8 cellular contexts compared by ENCODE assay signal in genomic region chr2:85769236-85769986, GRCh38. TPM values are rescaled to one million over a fixed set of nuclear protein-coding genes. Genes with fewer than 3 reads are reported as not detected.
DNase-seq lines count a peak whose midpoint lies in the region; ATAC-seq, FAIRE-seq and TF ChIP-seq lines count a peak whose summit lies in the region.

No MANE protein-coding gene starts in this region.

- intact Hi-C loops in PC-3 (cut with micrococcal nuclease) = no loop called here

- H3K36me3 ChIP-seq in PC-3 (ENCODE audit: low read depth, low read length) = no peaks in the 10 kb centered on the region
- H3K36me3 ChIP-seq in gastroesophageal sphincter = peaks cover 0 to 44% of the 10 kb centered on the region in 2 donors

- no peak overlapping the region for H3K9ac ChIP-seq in PC-3 (ENCODE audit: low read length)

- peak overlapping the region; percentile 82 to 88; a peak in 5 of 6 replicates for H3K27ac ChIP-seq in A549
- no peak overlapping the region for H3K27ac ChIP-seq in PC-3 (ENCODE audit: low read length)
- H3K27ac ChIP-seq in gastroesophageal sphincter = peak overlapping the region in 3 of 4 donors; percentile 85 to 90 (median 88)

- no peak for TF ChIP-seq POLR2A in A549 (IDR thresholded peaks at IDR 0.05; ENCODE audit: low read length)
- no peak for TF ChIP-seq POLR2A in gastroesophageal sphincter (IDR thresholded peaks at IDR 0.05)

- H3K9me2 ChIP-seq in PC-3 (replicated peaks; ENCODE audit: low read length) = no peaks in the 10 kb centered on the region

- H3K4me2 ChIP-seq in A549 (peak overlapping the region; percentile 48), PC-3 (ENCODE audit: low read length) (no peak overlapping the region)

- TF ChIP-seq RAD21 in A549 (conservative IDR thresholded peaks at IDR 0.05 in 1 of 2, IDR thresholded peaks at IDR 0.05 in 1 of 2) = no peak

- POLR2A ChIA-PET in A549 (lab: Yijun Ruan, JAX) (no interaction called here), PC-3 (lab: Charles Lee; ENCODE audit: unreplicated experiment) (no interaction called here)

- H3F3A ChIP-seq in PC-3 (ENCODE audit: low read length, unreplicated experiment) = no peaks in the 10 kb centered on the region

- FAIRE-seq in A549 (lab: Jason Lieb, UNC) = no peak

- DNase-seq in A549 (ENCODE audit: low read depth in 1 of 2, low spot score in 1 of 2) (peak; percentile 51 to 92), PC-3 (no peak)
- no peak for DNase-seq in activated CD4-positive, alpha-beta T cell treated with anti-CD3 and anti-CD28 coated beads for 4 hours

- no peak for TF ChIP-seq EP300 in A549 (IDR thresholded peaks at IDR 0.05)
- no peak for TF ChIP-seq EP300 in gastroesophageal sphincter (IDR thresholded peaks at IDR 0.05)

- BruUV-seq in PC-3 (replicated peaks; lab: Mats Ljungman, UMichigan) = no TSS peak

- H3K4me1 ChIP-seq in A549 (peaks cover 72% of the 10 kb centered on the region), PC-3 (ENCODE audit: insufficient read depth, low read length) (peaks cover 18% of the 10 kb centered on the region), gastroesophageal sphincter (peaks cover 21 to 98% (median 76%) of the 10 kb centered on the region in 3 donors)

- no peaks in the 10 kb centered on the region for H3K9me3 ChIP-seq in A549
- no peaks in the 10 kb centered on the region for H3K9me3 ChIP-seq in PC-3 (ENCODE audit: low read length)
- H3K9me3 ChIP-seq in gastroesophageal sphincter = no peaks in the 10 kb centered on the region

- no peak overlapping the region for H2AFZ ChIP-seq in PC-3 (ENCODE audit: low read length)

- ATAC-seq in A549 (peak; percentile 51 to 72; a peak in 4 of 6 replicates), PC-3 (no peak), gastroesophageal sphincter (no peak), HG03095 (IDR thresholded peaks at IDR 0.05; ENCODE audit: unreplicated experiment) (no peak), GM21367 (IDR thresholded peaks at IDR 0.05; ENCODE audit: unreplicated experiment) (no peak), GM19328 (IDR thresholded peaks at IDR 0.05; ENCODE audit: unreplicated experiment) (no peak)

- H3K27me3 ChIP-seq in PC-3 (ENCODE audit: low read length) (no peaks in the 10 kb centered on the region), gastroesophageal sphincter (no peaks in the 10 kb centered on the region)

- H3K79me2 ChIP-seq in PC-3 (ENCODE audit: low read length) = no peaks in the 10 kb centered on the region

- CTCF ChIA-PET in A549 (lab: Yijun Ruan, JAX) (interaction anchor here (0.6 to 63.0 kb wide), 17 partner anchors 9 to 310 kb away, joined by 3 to 1675 read pairs (median 4); partner anchors contain the start of gene ATOH8), PC-3 (lab: Charles Lee) (no interaction called here)

- TF ChIP-seq CTCF in A549 (IDR thresholded peaks at IDR 0.05) (peak; percentile 26; the same call in 1 of the 3 replicates), GM12872 (IDR thresholded peaks at IDR 0.05; ENCODE audit: insufficient read depth, low read depth, low read length) (peak; percentile 68), PC-3 (conservative IDR thresholded peaks at IDR 0.05; ENCODE audit: low read depth, low read length) (peak; percentile 42; the same call in 1 of the 2 replicates), gastroesophageal sphincter (IDR thresholded peaks at IDR 0.05) (peak in 2 of 4 experiments; percentile 18 to 22)

- no peaks in the 10 kb centered on the region for H4K20me1 ChIP-seq in PC-3 (ENCODE audit: low read length)

- H3K4me3 ChIP-seq in A549 = no peak overlapping the region
- no peak overlapping the region for H3K4me3 ChIP-seq in PC-3 (ENCODE audit: low read length)
- no peak overlapping the region for H3K4me3 ChIP-seq in gastroesophageal sphincter

- WGBS in A549 (ENCODE audit: missing lambda C conversion rate) = 75% methylated on average over 12 of the region's 12 CpGs
- WGBS in gastroesophageal sphincter (ENCODE audit: low coverage in 1 of 2), 2 donors = 53 to 80% methylated on average over 1 to 3 of the region's 12 CpGs

TF ChIP-seq in A549, 52 proteins besides CTCF, POLR2A, EP300 and RAD21:
- TF ChIP-seq E2F6 (IDR thresholded peaks at IDR 0.05; ENCODE audit: borderline replicate concordance, low read depth) (no peak), HOXB5 (CRISPR knock-in tag; IDR thresholded peaks at IDR 0.05) (no peak), HES2 (IDR thresholded peaks at IDR 0.05) (no peak), SMC3 (IDR thresholded peaks at IDR 0.05) (no peak), RFX5 (IDR thresholded peaks at IDR 0.05) (no peak), HOXA7 (CRISPR knock-in tag; IDR thresholded peaks at IDR 0.05) (no peak), POLR2AphosphoS2 (conservative IDR thresholded peaks at IDR 0.05; ENCODE audit: low read length) (no peak), RCOR1 (IDR thresholded peaks at IDR 0.05; ENCODE audit: low read depth, low read length) (no peak), JUN (IDR thresholded peaks at IDR 0.05) (no peak), CEBPB (IDR thresholded peaks at IDR 0.05) (no peak), KDM1A (IDR thresholded peaks at IDR 0.05; ENCODE audit: low read depth) (no peak), MAFK (IDR thresholded peaks at IDR 0.05; ENCODE audit: partially characterized antibody) (no peak), JUNB (IDR thresholded peaks at IDR 0.05) (no peak), BCL3 (IDR thresholded peaks at IDR 0.05) (no peak), MAX (IDR thresholded peaks at IDR 0.05) (no peak), RNF2 (IDR thresholded peaks at IDR 0.05; ENCODE audit: borderline replicate concordance, low read depth) (no peak), FOSL2 (IDR thresholded peaks at IDR 0.05) (no peak), FOSL2 (CRISPR knock-in tag; IDR thresholded peaks at IDR 0.05) (no peak), CHD2 (IDR thresholded peaks at IDR 0.05; ENCODE audit: low read length, partially characterized antibody) (no peak), EHF (CRISPR knock-in tag; IDR thresholded peaks at IDR 0.05) (no peak), HEYL (CRISPR knock-in tag; IDR thresholded peaks at IDR 0.05) (no peak)

RNA-seq across cellular contexts. Expression of gene ATOH8, which starts 15.6 kb away (rescaled TPM):
- polyA plus RNA-seq in A549 (2011; rRNA removed) = 1.8 and 2.6 TPM in 2 replicates
- polyA plus RNA-seq in A549 (2012; cell fraction: cytosol; rRNA removed) = 13.2 and 22.4 TPM in 2 replicates
- polyA plus RNA-seq in A549 (2012; cell fraction: nucleus; rRNA removed) = 19.3 and 20.6 TPM in 2 replicates
- 11.1 to 20.7 TPM (median 20.0 TPM) in 3 replicates for polyA plus RNA-seq in A549 (2017; fragmentation: RNase III; extraction: RNeasy Plus Mini Kit Qiagen cat#74134 plus additional on column Dnase treatment)
- 2.4 and 3.4 TPM in 2 replicates for polyA minus RNA-seq in A549 (2011; rRNA and poly(A)+ RNA removed)
- 0.04 TPM in 1 of 2 replicates, not detected in the other for total RNA-seq in PC-3 (2014; rRNA removed)
- 10 to 100 TPM; 34.5 to 79.5 (median 59.6) TPM for total RNA-seq in gastroesophageal sphincter

Comparison
In these comparisons a context has a peak if more than half of its experiments do, and no peak if none do; other contexts are left out.
1. ATAC-seq: peak in A549 (2 of 2); none in PC-3 (single experiment), gastroesophageal sphincter (single experiment), HG03095 (single experiment), GM21367 (single experiment) and GM19328 (single experiment).
2. DNase-seq: peak in A549 (2 of 2); none in PC-3 (single experiment) and activated CD4-positive, alpha-beta T cell treated with anti-CD3 and anti-CD28 coated beads for 4 hours (0 of 2).
3. RNA of gene ATOH8, which starts 15.6 kb away (total RNA-seq): 34.5 to 79.5 TPM in gastroesophageal sphincter; 0.04 TPM in PC-3; every median in the first group is over 10 times any median in the second.